ENCODE assay signal across 14 cellular contexts in genomic region chr2:95242084-95242483, GRCh38. TPM values are rescaled to one million over a fixed set of nuclear protein-coding genes. Genes with fewer than 3 reads are reported as not detected.
"Had no signal": no experiment of that assay in that cellular context is flagged by ENCODE, and none has a peak within 500 bp of the region (broad histone marks: within the 10 kb centered on the region; RNA-seq: fewer than 3 reads in every experiment).

No MANE protein-coding gene starts in this region.

RNA-seq across cellular contexts. Expression of gene KCNIP3, which starts 55.1 kb away (rescaled TPM):
- total RNA-seq: activated B cell treated with CpG ODN at 0.5 μM for 24 hours; activated CD4-positive, alpha-beta memory T cell treated with anti-CD3 and anti-CD28 coated beads for 36 hours; activated CD4-positive, alpha-beta memory T cell treated with anti-CD3 and anti-CD28 coated beads, Interleukin-2, amount 10 ng/mL, durations not matched to agents 7 days and 5 days; activated CD4-positive, alpha-beta T cell treated with anti-CD3 and anti-CD28 coated beads for 36 hours; activated CD4-positive, alpha-beta T cell treated with anti-CD3 and anti-CD28 coated beads, Interleukin-2, amount 10 ng/mL, durations not matched to agents 24 days and 14 days; activated CD4-positive, alpha-beta T cell treated with anti-CD3 and anti-CD28 coated beads, Interleukin-2, amount 10 ng/mL, durations not matched to agents 7 days and 5 days; activated CD8-positive, alpha-beta memory T cell treated with anti-CD3 and anti-CD28 coated beads for 36 hours; activated CD8-positive, alpha-beta memory T cell treated with anti-CD3 and anti-CD28 coated beads, Interleukin-2, amount 10 ng/mL, durations not matched to agents 7 days and 5 days; activated CD8-positive, alpha-beta T cell treated with anti-CD3 and anti-CD28 coated beads for 36 hours; activated CD8-positive, alpha-beta T cell treated with anti-CD3 and anti-CD28 coated beads, Interleukin-2, amount 10 ng/mL, durations not matched to agents 7 days and 5 days; T-cell; T-helper 1 cell treated with Interleukin-12 subunit alpha and Interleukin-12 subunit beta and Interleukin-4 antibody, amounts not matched to agents 30 ng/mL and 1 ng/mL, for 36 hours; T-helper 17 cell; T-helper 2 cell treated with Interferon-gamma antibody and Interleukin-4, amounts not matched to agents 100 ng/mL and 5 ng/mL, for 36 hours had no signal
